Comparison of ENCODE assay signal across 1 cellular context in the genomic region with DNA sequence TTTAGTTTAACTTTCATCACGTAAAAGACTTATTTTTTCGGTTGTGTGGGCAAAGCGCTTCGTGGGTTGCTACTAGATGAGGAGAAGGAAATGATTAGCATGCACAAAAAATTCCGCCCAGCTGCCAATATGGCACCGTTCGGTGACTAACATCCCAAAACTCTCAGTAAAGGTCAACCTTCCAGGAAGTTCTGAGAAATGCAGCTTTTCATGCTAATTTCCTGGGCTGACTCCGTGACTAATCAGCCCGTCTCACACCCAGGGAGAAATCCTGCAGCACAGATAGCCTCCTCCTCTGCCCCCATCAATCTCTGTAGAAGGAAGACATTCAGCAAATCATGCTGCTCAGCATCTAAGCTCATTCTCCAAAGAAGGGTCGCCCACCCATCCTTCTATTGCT.
A peak's percentile ranks its signal among the peaks of the same experiment; 100 is the strongest.
TF ChIP-seq lines count a peak whose summit lies in the region.

No MANE protein-coding gene starts in this region.

TF ChIP-seq in SK-N-SH, 30 proteins besides CTCF, POLR2A, EP300 and RAD21 (continued from another document):
- TF ChIP-seq, protein P1, sequence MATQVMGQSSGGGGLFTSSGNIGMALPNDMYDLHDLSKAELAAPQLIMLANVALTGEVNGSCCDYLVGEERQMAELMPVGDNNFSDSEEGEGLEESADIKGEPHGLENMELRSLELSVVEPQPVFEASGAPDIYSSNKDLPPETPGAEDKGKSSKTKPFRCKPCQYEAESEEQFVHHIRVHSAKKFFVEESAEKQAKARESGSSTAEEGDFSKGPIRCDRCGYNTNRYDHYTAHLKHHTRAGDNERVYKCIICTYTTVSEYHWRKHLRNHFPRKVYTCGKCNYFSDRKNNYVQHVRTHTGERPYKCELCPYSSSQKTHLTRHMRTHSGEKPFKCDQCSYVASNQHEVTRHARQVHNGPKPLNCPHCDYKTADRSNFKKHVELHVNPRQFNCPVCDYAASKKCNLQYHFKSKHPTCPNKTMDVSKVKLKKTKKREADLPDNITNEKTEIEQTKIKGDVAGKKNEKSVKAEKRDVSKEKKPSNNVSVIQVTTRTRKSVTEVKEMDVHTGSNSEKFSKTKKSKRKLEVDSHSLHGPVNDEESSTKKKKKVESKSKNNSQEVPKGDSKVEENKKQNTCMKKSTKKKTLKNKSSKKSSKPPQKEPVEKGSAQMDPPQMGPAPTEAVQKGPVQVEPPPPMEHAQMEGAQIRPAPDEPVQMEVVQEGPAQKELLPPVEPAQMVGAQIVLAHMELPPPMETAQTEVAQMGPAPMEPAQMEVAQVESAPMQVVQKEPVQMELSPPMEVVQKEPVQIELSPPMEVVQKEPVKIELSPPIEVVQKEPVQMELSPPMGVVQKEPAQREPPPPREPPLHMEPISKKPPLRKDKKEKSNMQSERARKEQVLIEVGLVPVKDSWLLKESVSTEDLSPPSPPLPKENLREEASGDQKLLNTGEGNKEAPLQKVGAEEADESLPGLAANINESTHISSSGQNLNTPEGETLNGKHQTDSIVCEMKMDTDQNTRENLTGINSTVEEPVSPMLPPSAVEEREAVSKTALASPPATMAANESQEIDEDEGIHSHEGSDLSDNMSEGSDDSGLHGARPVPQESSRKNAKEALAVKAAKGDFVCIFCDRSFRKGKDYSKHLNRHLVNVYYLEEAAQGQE (IDR thresholded peaks at IDR 0.05; ENCODE audit: low read depth, low read length) = peak; percentile 56; the same call in 1 of the 2 replicates
- TF ChIP-seq TAF1 (IDR thresholded peaks at IDR 0.05; ENCODE audit: borderline replicate concordance, low read depth, low read length) (0 out of 2 replicates have a peak, but pooled peaks have one; percentile 9), FOXM1 (IDR thresholded peaks at IDR 0.05; ENCODE audit: low read depth) (0 out of 2 replicates have a peak, but pooled peaks have one; percentile 20), RXRA (IDR thresholded peaks at IDR 0.05; ENCODE audit: borderline replicate concordance, low read depth) (peak; percentile 86; the same call in 1 of the 2 replicates), JUND (IDR thresholded peaks at IDR 0.05) (peak; percentile 77), FOXJ3 (CRISPR knock-in tag; IDR thresholded peaks at IDR 0.05) (no peak), POLR2AphosphoS5 (IDR thresholded peaks at IDR 0.05; ENCODE audit: low read depth, low read length) (no peak)
- TF ChIP-seq, protein P2, sequence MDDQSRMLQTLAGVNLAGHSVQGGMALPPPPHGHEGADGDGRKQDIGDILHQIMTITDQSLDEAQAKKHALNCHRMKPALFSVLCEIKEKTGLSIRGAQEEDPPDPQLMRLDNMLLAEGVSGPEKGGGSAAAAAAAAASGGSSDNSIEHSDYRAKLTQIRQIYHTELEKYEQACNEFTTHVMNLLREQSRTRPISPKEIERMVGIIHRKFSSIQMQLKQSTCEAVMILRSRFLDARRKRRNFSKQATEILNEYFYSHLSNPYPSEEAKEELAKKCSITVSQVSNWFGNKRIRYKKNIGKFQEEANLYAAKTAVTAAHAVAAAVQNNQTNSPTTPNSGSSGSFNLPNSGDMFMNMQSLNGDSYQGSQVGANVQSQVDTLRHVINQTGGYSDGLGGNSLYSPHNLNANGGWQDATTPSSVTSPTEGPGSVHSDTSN (IDR thresholded peaks at IDR 0.05) = peak; percentile 71
- TF ChIP-seq, protein P3, sequence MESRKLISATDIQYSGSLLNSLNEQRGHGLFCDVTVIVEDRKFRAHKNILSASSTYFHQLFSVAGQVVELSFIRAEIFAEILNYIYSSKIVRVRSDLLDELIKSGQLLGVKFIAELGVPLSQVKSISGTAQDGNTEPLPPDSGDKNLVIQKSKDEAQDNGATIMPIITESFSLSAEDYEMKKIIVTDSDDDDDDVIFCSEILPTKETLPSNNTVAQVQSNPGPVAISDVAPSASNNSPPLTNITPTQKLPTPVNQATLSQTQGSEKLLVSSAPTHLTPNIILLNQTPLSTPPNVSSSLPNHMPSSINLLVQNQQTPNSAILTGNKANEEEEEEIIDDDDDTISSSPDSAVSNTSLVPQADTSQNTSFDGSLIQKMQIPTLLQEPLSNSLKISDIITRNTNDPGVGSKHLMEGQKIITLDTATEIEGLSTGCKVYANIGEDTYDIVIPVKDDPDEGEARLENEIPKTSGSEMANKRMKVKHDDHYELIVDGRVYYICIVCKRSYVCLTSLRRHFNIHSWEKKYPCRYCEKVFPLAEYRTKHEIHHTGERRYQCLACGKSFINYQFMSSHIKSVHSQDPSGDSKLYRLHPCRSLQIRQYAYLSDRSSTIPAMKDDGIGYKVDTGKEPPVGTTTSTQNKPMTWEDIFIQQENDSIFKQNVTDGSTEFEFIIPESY (IDR thresholded peaks at IDR 0.05; ENCODE audit: borderline replicate concordance, low read depth) = 0 out of 2 replicates have a peak, but pooled peaks have one; percentile 37
